Comparison of ENCODE assay signal across 18 cellular contexts in genomic region chr12:28104893-28105864, GRCh38.
A peak's percentile ranks its signal among the peaks of the same experiment; 100 is the strongest.
DNase-seq lines count a peak whose midpoint lies in the region; TF ChIP-seq lines count a peak whose summit lies in the region.
"Had no signal": no experiment of that assay in that cellular context is flagged by ENCODE, and none has a peak within 500 bp of the region (broad histone marks: within the 10 kb centered on the region; RNA-seq: fewer than 3 reads in every experiment).

No MANE protein-coding gene starts in this region.

- TF ChIP-seq CTCF in fibroblast of lung (conservative IDR thresholded peaks at IDR 0.05 in 1 of 2, IDR thresholded peaks at IDR 0.05 in 1 of 2; ENCODE audit: low read depth in 1 of 2, low read length in 2 of 2) (no peak), nephron (IDR thresholded peaks at IDR 0.05; ENCODE audit: unreplicated experiment in 3 of 3) (no peak), progenitor cell of endocrine pancreas (IDR thresholded peaks at IDR 0.05; ENCODE audit: unreplicated experiment) (no peak)

- H3K4me1 ChIP-seq in fibroblast of lung (ENCODE audit: control insufficient read depth, extremely low read depth, insufficient read depth, low read length) (no peaks in the 10 kb centered on the region), GM23248 (ENCODE audit: insufficient read depth) (no peaks in the 10 kb centered on the region)
- H3K4me1 ChIP-seq: A549 had no signal

- no peaks in the 10 kb centered on the region for H3K27me3 Mint-ChIP-seq in nephron (ENCODE audit: low read depth)
- H3K27me3 Mint-ChIP-seq in progenitor cell of endocrine pancreas, result peaks cover 3% of the 10 kb centered on the region

- H3K27ac Mint-ChIP-seq in nephron, result peak overlapping the region; percentile 70 to 89 (median 83)
- H3K27ac Mint-ChIP-seq in progenitor cell of endocrine pancreas, result no peak overlapping the region
- H3K27ac Mint-ChIP-seq: CD8-positive, alpha-beta memory T cell had no signal

- H3K9me3 ChIP-seq in fibroblast of lung (ENCODE audit: control insufficient read depth, insufficient read depth, low read depth, low read length), result no peaks in the 10 kb centered on the region
- no peaks in the 10 kb centered on the region for H3K9me3 ChIP-seq in GM23248 (ENCODE audit: low read depth)
- H3K9me3 ChIP-seq: A549 had no signal

- no peaks in the 10 kb centered on the region for H3K9me2 ChIP-seq in GM23248 (ENCODE audit: insufficient read depth)

- H3K9ac ChIP-seq in fibroblast of lung (ENCODE audit: insufficient read depth, low read length) (no peak overlapping the region), GM23248 (no peak overlapping the region)
- H3K9ac ChIP-seq: BLaER1 treated with 17β-estradiol and CSF1 and Interleukin-3, amounts not matched to agents 10 nM and 100 nM had no signal

- H3K4me3 Mint-ChIP-seq in nephron (no peak overlapping the region), progenitor cell of endocrine pancreas (ENCODE audit: low read depth) (no peak overlapping the region)
- H3K4me3 Mint-ChIP-seq: CD8-positive, alpha-beta memory T cell had no signal

- H3F3A ChIP-seq in GM23248 (ENCODE audit: insufficient read depth), result 0 out of 2 replicates have a peak, but pooled peaks cover 4% of the 10 kb centered on the region

- peak; percentile 36 for DNase-seq in EH (ENCODE audit: low read depth)
- peak; percentile 38 to 78 for DNase-seq in NCI-H446 (lab: John Stamatoyannopoulos, UW)
- DNase-seq in fibroblast of lung (ENCODE audit: low read depth in 2 of 2), result peak; percentile 15 to 65
- no peak for DNase-seq in progenitor cell of endocrine pancreas (ENCODE audit: low spot score, unreplicated experiment)
- no peak for DNase-seq in SKM-1 treated with dmso at 0.1 percent for 144 hours (lab: John Stamatoyannopoulos, UW; ENCODE audit: unreplicated experiment)
- DNase-seq in NCI-H510A (lab: John Stamatoyannopoulos, UW), result no peak
- no peak for DNase-seq in GM23248
- DNase-seq: CD8-positive, alpha-beta memory T cell; DMS53; H7; KBM-7; NCI-H1417; NCI-H1930; NCI-H345; SJCRH30 had no signal

- H3K4me3 ChIP-seq in fibroblast of lung (replicated peaks in 1 of 4; ENCODE audit: control extremely low read depth in 1 of 4, insufficient read depth in 1 of 4, low read depth in 3 of 4, low read length in 4 of 4), result no peak overlapping the region
- H3K4me3 ChIP-seq in GM23248, result no peak overlapping the region
- H3K4me3 ChIP-seq: A549; BLaER1 treated with 17β-estradiol and CSF1 and Interleukin-3, amounts not matched to agents 10 nM and 100 nM; SJCRH30 had no signal

- H3K27me3 ChIP-seq in fibroblast of lung (ENCODE audit: control insufficient read depth, insufficient read depth, low read length), result no peaks in the 10 kb centered on the region
- H3K27me3 ChIP-seq in GM23248 (replicated peaks; ENCODE audit: insufficient read depth), result no peaks in the 10 kb centered on the region
- H3K27me3 ChIP-seq: BLaER1 treated with 17β-estradiol and CSF1 and Interleukin-3, amounts not matched to agents 10 nM and 100 nM; SJCRH30 had no signal

- peaks cover 16% of the 10 kb centered on the region for H3K4me1 Mint-ChIP-seq in nephron
- H3K4me1 Mint-ChIP-seq in progenitor cell of endocrine pancreas (ENCODE audit: low read depth), result peaks cover 3% of the 10 kb centered on the region

- no peak overlapping the region for H3K27ac ChIP-seq in fibroblast of lung (ENCODE audit: insufficient read depth, low read length)
- no peak overlapping the region for H3K27ac ChIP-seq in GM23248
- H3K27ac ChIP-seq: A549; BLaER1 treated with 17β-estradiol and CSF1 and Interleukin-3, amounts not matched to agents 10 nM and 100 nM; SJCRH30 had no signal

- H3K79me2 ChIP-seq in fibroblast of lung (ENCODE audit: control insufficient read depth, insufficient read depth, low read length), result no peaks in the 10 kb centered on the region
- H3K79me2 ChIP-seq in GM23248 (ENCODE audit: insufficient read depth), result no peaks in the 10 kb centered on the region

- H3K36me3 Mint-ChIP-seq in nephron (ENCODE audit: low read depth) (no peaks in the 10 kb centered on the region), progenitor cell of endocrine pancreas (ENCODE audit: insufficient read depth) (no peaks in the 10 kb centered on the region)

- H4K20me1 ChIP-seq in fibroblast of lung (ENCODE audit: control insufficient read depth, extremely low read depth, insufficient read depth, low read length) (no peaks in the 10 kb centered on the region), GM23248 (ENCODE audit: insufficient read depth) (no peaks in the 10 kb centered on the region)
- H4K20me1 ChIP-seq: BLaER1 treated with 17β-estradiol and CSF1 and Interleukin-3, amounts not matched to agents 10 nM and 100 nM had no signal

- H3K36me3 ChIP-seq in fibroblast of lung (ENCODE audit: control insufficient read depth, insufficient read depth, low read length) (no peaks in the 10 kb centered on the region), GM23248 (ENCODE audit: low read depth) (no peaks in the 10 kb centered on the region)
- H3K36me3 ChIP-seq: BLaER1 treated with 17β-estradiol and CSF1 and Interleukin-3, amounts not matched to agents 10 nM and 100 nM; SJCRH30 had no signal

- WGBS in GM23248 (ENCODE audit: low coverage in 1 of 2, low lambda C conversion rate in 2 of 2, missing lambda C conversion rate in 2 of 2), 2 experiments, result 52 to 60% methylated on average over 3 of the region's 3 CpGs

- H3K4me2 ChIP-seq in fibroblast of lung (ENCODE audit: extremely low read depth, insufficient read depth, low read length), result no peak overlapping the region
- no peak overlapping the region for H3K4me2 ChIP-seq in GM23248 (ENCODE audit: unreplicated experiment)
- H3K4me2 ChIP-seq: A549; BLaER1 treated with 17β-estradiol and CSF1 and Interleukin-3, amounts not matched to agents 10 nM and 100 nM had no signal

- H3K9me3 Mint-ChIP-seq in nephron (peaks cover under 1% of the 10 kb centered on the region), progenitor cell of endocrine pancreas (ENCODE audit: low read depth) (peaks cover 5% of the 10 kb centered on the region)

- H2AFZ ChIP-seq in fibroblast of lung (ENCODE audit: low read length) (no peak overlapping the region), GM23248 (no peak overlapping the region)

- in situ Hi-C loops in GM23248 (cut with MboI), result no loop called here

Comparison
In these comparisons a context has a peak if more than half of its experiments do, and no peak if none do; other contexts are left out.
1. DNase-seq: peak in EH (single experiment), NCI-H446 (2 of 2) and fibroblast of lung (2 of 2); none in progenitor cell of endocrine pancreas (single experiment), SKM-1 treated with dmso at 0.1 percent for 144 hours (single experiment), NCI-H510A (single experiment) and GM23248 (single experiment).